Comparison of ENCODE assay signal across 15 cellular contexts in the genomic region with DNA sequence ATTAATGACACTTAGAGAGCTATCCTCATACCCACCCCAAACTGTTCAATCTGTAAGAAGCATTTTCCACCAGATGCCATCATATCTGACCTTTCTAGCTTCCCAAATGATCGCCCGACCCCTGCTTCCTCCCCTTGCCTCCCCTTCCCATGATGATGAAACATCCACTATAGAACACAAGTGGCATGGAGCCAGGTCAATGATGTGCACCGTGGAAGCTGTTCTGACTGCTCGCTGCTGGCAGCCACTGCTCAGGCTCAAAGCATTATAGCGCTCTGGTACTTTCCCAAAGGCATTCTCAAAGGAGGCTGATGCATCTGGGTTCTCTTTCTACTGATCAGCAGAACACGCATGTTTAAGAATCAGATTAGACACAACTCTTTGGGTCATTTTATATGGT.
DNase-seq lines count a peak whose midpoint lies in the region; ATAC-seq, FAIRE-seq and TF ChIP-seq lines count a peak whose summit lies in the region.
"Had no signal": no experiment of that assay in that cellular context is flagged by ENCODE, and none has a peak within 500 bp of the region (broad histone marks: within the 10 kb centered on the region; RNA-seq: fewer than 3 reads in every experiment).

No MANE protein-coding gene starts in this region.

- no peak overlapping the region for H3K9ac ChIP-seq in GM12878 (ENCODE audit: control insufficient read depth, insufficient read depth, low read length)

- H3K4me1 ChIP-seq in left ventricle myocardium inferior, result peaks cover 11% of the 10 kb centered on the region
- peaks cover 13% of the 10 kb centered on the region for H3K4me1 ChIP-seq in GM12878 (ENCODE audit: control insufficient read depth, insufficient read depth, low read length)
- peaks cover 8 to 12% of the 10 kb centered on the region in 2 donors for H3K4me1 ChIP-seq in thyroid gland
- H3K4me1 ChIP-seq: colonic mucosa had no signal

- POLR2A ChIA-PET in GM12878 (lab: Charles Lee), result no interaction called here
- POLR2A ChIA-PET in activated CD4-positive, alpha-beta memory T cell treated with anti-CD3 and anti-CD28 coated beads, Interleukin-2, amount 10 ng/mL, durations not matched to agents 7 days and 5 days (lab: Charles Lee), result no interaction called here

- no peak overlapping the region for H2AFZ ChIP-seq in GM12878 (ENCODE audit: control insufficient read depth, low read depth, low read length)

- no peaks in the 10 kb centered on the region for H3K4me1 Mint-ChIP-seq in activated CD4-positive, alpha-beta memory T cell treated with anti-CD3 and anti-CD28 coated beads, Interleukin-2, amount 10 ng/mL, durations not matched to agents 7 days and 5 days
- H3K4me1 Mint-ChIP-seq in endothelial cell (ENCODE audit: unreplicated experiment), result no peaks in the 10 kb centered on the region
- H3K4me1 Mint-ChIP-seq: activated naive CD8-positive, alpha-beta T cell treated with anti-CD3 and anti-CD28 coated beads for 36 hours had no signal

- no peaks in the 10 kb centered on the region for H3K36me3 Mint-ChIP-seq in activated CD4-positive, alpha-beta memory T cell treated with anti-CD3 and anti-CD28 coated beads, Interleukin-2, amount 10 ng/mL, durations not matched to agents 7 days and 5 days (ENCODE audit: low read depth)
- H3K36me3 Mint-ChIP-seq in endothelial cell (ENCODE audit: low read depth, unreplicated experiment), result no peaks in the 10 kb centered on the region
- H3K36me3 Mint-ChIP-seq: activated naive CD8-positive, alpha-beta T cell treated with anti-CD3 and anti-CD28 coated beads for 36 hours had no signal

- no peak overlapping the region for H3K27ac ChIP-seq in left ventricle myocardium inferior (replicated peaks)
- no peak overlapping the region for H3K27ac ChIP-seq in GM12878 (ENCODE audit: control insufficient read depth, insufficient read depth)
- H3K27ac ChIP-seq in thyroid gland, result no peak overlapping the region
- H3K27ac ChIP-seq: colonic mucosa had no signal

- intact Hi-C loops in Right ventricle myocardium inferior (cut with DNase I), result no loop called here
- intact Hi-C loops in left ventricle myocardium inferior (cut with micrococcal nuclease), result no loop called here
- intact Hi-C loops in GM12878 (cut with micrococcal nuclease; ENCODE audit: unreplicated experiment), result loop anchor here (10.0 kb wide), 1 partner anchor 348 kb away; a partner anchor contains a TSS
- intact Hi-C loops in thyroid gland (cut with DNase I), result no loop called here

- WGBS in GM12878 (ENCODE audit: insufficient coverage, insufficient replicate concordance, low lambda C conversion rate, missing lambda C conversion rate), result 50% methylated on average over 6 of the region's 6 CpGs
- 14 to 21% methylated on average over 6 of the region's 6 CpGs for WGBS in thyroid gland, 2 donors

- no peak for TF ChIP-seq EP300 in GM12878 (IDR thresholded peaks at IDR 0.05; ENCODE audit: borderline replicate concordance in 1 of 2, control insufficient read depth in 1 of 2, low read depth in 2 of 2, low read length in 2 of 2)

- no peaks in the 10 kb centered on the region for H3K9me3 ChIP-seq in left ventricle myocardium inferior (replicated peaks)
- H3K9me3 ChIP-seq in GM12878 (replicated peaks; ENCODE audit: control insufficient read depth, insufficient read depth, low read length), result peaks cover 5% of the 10 kb centered on the region; the same call in 2 of the 3 replicates
- H3K9me3 ChIP-seq in thyroid gland, result no peaks in the 10 kb centered on the region
- H3K9me3 ChIP-seq: colonic mucosa had no signal

- H3K9me3 Mint-ChIP-seq in activated CD4-positive, alpha-beta memory T cell treated with anti-CD3 and anti-CD28 coated beads, Interleukin-2, amount 10 ng/mL, durations not matched to agents 7 days and 5 days, result no peaks in the 10 kb centered on the region
- H3K9me3 Mint-ChIP-seq in endothelial cell (ENCODE audit: unreplicated experiment), result no peaks in the 10 kb centered on the region
- H3K9me3 Mint-ChIP-seq: activated naive CD8-positive, alpha-beta T cell treated with anti-CD3 and anti-CD28 coated beads for 36 hours had no signal

- RAD21 ChIA-PET in GM12878 (lab: Charles Lee; ENCODE audit: unreplicated experiment), result no interaction called here

- no peak overlapping the region for H3K27ac Mint-ChIP-seq in activated CD4-positive, alpha-beta memory T cell treated with anti-CD3 and anti-CD28 coated beads, Interleukin-2, amount 10 ng/mL, durations not matched to agents 7 days and 5 days
- H3K27ac Mint-ChIP-seq in endothelial cell (ENCODE audit: unreplicated experiment), result no peak overlapping the region
- H3K27ac Mint-ChIP-seq: activated naive CD8-positive, alpha-beta T cell treated with anti-CD3 and anti-CD28 coated beads for 36 hours had no signal

- CTCF ChIA-PET in GM12878 (lab: Yijun Ruan, JAX), result interaction anchor here (0.8 to 1.4 kb wide), 2 partner anchors 13 to 156 kb away, joined by 3 read pairs; no protein-coding TSS in a partner anchor
- CTCF ChIA-PET in activated CD4-positive, alpha-beta memory T cell treated with anti-CD3 and anti-CD28 coated beads, Interleukin-2, amount 10 ng/mL, durations not matched to agents 7 days and 5 days (lab: Charles Lee), result no interaction called here

- SMC1A ChIA-PET in GM12878 (lab: Charles Lee; ENCODE audit: uncharacterized antibody, unreplicated experiment), result interaction anchor here (2.0 kb wide), 1 partner anchor 9 kb away, joined by 6 read pairs; no protein-coding TSS in a partner anchor

- no peak for TF ChIP-seq RAD21 in GM12878 (IDR thresholded peaks at IDR 0.05; ENCODE audit: insufficient read depth, low read depth, low read length)

- DNase-seq in Right ventricle myocardium inferior (ENCODE audit: missing footprints) (peak; percentile 55), left ventricle myocardium inferior (no peak), GM12878 (ENCODE audit: low read depth, low spot score) (peak; percentile 16), glomerular visceral epithelial cell (ENCODE audit: extremely low spot score) (peak; percentile 35), thyroid gland (peak; percentile 64 to 73), Kasumi-1 (lab: John Stamatoyannopoulos, UW) (no peak), endothelial cell (ENCODE audit: low spot score) (no peak)
- no peak for DNase-seq in activated CD4-positive, alpha-beta memory T cell treated with anti-CD3 and anti-CD28 coated beads, Interleukin-2, amount 10 ng/mL, durations not matched to agents 7 days and 5 days
- DNase-seq: activated naive CD8-positive, alpha-beta T cell treated with anti-CD3 and anti-CD28 coated beads for 36 hours; activated T-cell treated with anti-CD3 and anti-CD28 coated beads, Interleukin-2, amount 50 U/mL, for 1 hour; colonic mucosa; foreskin melanocyte; NCI-H226; OCI-M1; SW 1271 had no signal

- peak; percentile 44 for ATAC-seq in Right ventricle myocardium inferior
- ATAC-seq in GM12878, result peak; percentile 50

- TF ChIP-seq POLR2A in GM12878 (IDR thresholded peaks at IDR 0.05; ENCODE audit: low read depth, low read length), result no peak
- TF ChIP-seq POLR2A in thyroid gland (IDR thresholded peaks at IDR 0.05), result no peak

- no peaks in the 10 kb centered on the region for H4K20me1 ChIP-seq in GM12878 (ENCODE audit: control insufficient read depth, insufficient read depth)

- H3K79me2 ChIP-seq in GM12878 (ENCODE audit: control insufficient read depth, insufficient read depth, low read length), result no peaks in the 10 kb centered on the region

- TF ChIP-seq CTCF in left ventricle myocardium inferior (IDR thresholded peaks at IDR 0.05; ENCODE audit: borderline replicate concordance), result no peak
- no peak for TF ChIP-seq CTCF in GM12878 (IDR thresholded peaks at IDR 0.05 in 2 of 3, conservative IDR thresholded peaks at IDR 0.05 in 1 of 3; ENCODE audit: control insufficient read depth in 2 of 3, extremely low read depth in 1 of 3, insufficient read depth in 1 of 3, low read depth in 3 of 3, low read length in 3 of 3)
- TF ChIP-seq CTCF in thyroid gland (IDR thresholded peaks at IDR 0.05), result no peak
- no peak for TF ChIP-seq CTCF in endothelial cell (IDR thresholded peaks at IDR 0.05; ENCODE audit: unreplicated experiment)

- no peak overlapping the region for H3K4me3 Mint-ChIP-seq in activated CD4-positive, alpha-beta memory T cell treated with anti-CD3 and anti-CD28 coated beads, Interleukin-2, amount 10 ng/mL, durations not matched to agents 7 days and 5 days
- H3K4me3 Mint-ChIP-seq in endothelial cell (ENCODE audit: unreplicated experiment), result no peak overlapping the region
- H3K4me3 Mint-ChIP-seq: activated naive CD8-positive, alpha-beta T cell treated with anti-CD3 and anti-CD28 coated beads for 36 hours had no signal

- H3K4me2 ChIP-seq in GM12878 (ENCODE audit: control insufficient read depth, insufficient read depth), result no peak overlapping the region

- H3K27me3 ChIP-seq in left ventricle myocardium inferior (ENCODE audit: low read depth) (peaks cover 4% of the 10 kb centered on the region), GM12878 (replicated peaks in 1 of 2; ENCODE audit: control insufficient read depth in 2 of 2, insufficient read depth in 2 of 2, low read length in 1 of 2) (no peaks in the 10 kb centered on the region), thyroid gland (no peaks in the 10 kb centered on the region)
- H3K27me3 ChIP-seq: colonic mucosa had no signal

- in situ Hi-C loops in GM12878 (cut with MboI), result no loop called here

- peaks cover 7% of the 10 kb centered on the region for H3K27me3 Mint-ChIP-seq in activated CD4-positive, alpha-beta memory T cell treated with anti-CD3 and anti-CD28 coated beads, Interleukin-2, amount 10 ng/mL, durations not matched to agents 7 days and 5 days
- H3K27me3 Mint-ChIP-seq in endothelial cell (ENCODE audit: unreplicated experiment), result no peaks in the 10 kb centered on the region

- H3K4me3 ChIP-seq in left ventricle myocardium inferior, result no peak overlapping the region
- no peak overlapping the region for H3K4me3 ChIP-seq in GM12878
- no peak overlapping the region for H3K4me3 ChIP-seq in thyroid gland (replicated peaks in 1 of 3)
- H3K4me3 ChIP-seq: colonic mucosa had no signal

- FAIRE-seq in GM12878 (lab: Jason Lieb, UNC), result no peak

- H3K36me3 ChIP-seq in left ventricle myocardium inferior, result no peaks in the 10 kb centered on the region
- H3K36me3 ChIP-seq in GM12878 (ENCODE audit: control insufficient read depth in 2 of 2, insufficient read depth in 2 of 2, low read length in 1 of 2), result no peaks in the 10 kb centered on the region
- H3K36me3 ChIP-seq in thyroid gland, result no peaks in the 10 kb centered on the region
- H3K36me3 ChIP-seq: colonic mucosa had no signal

- BruUV-seq in GM12878 (replicated peaks; lab: Mats Ljungman, UMichigan), result no TSS peak

TF ChIP-seq in GM12878, 131 proteins besides CTCF, POLR2A, EP300 and RAD21 (continues in another document):
- TF ChIP-seq, protein P1, sequence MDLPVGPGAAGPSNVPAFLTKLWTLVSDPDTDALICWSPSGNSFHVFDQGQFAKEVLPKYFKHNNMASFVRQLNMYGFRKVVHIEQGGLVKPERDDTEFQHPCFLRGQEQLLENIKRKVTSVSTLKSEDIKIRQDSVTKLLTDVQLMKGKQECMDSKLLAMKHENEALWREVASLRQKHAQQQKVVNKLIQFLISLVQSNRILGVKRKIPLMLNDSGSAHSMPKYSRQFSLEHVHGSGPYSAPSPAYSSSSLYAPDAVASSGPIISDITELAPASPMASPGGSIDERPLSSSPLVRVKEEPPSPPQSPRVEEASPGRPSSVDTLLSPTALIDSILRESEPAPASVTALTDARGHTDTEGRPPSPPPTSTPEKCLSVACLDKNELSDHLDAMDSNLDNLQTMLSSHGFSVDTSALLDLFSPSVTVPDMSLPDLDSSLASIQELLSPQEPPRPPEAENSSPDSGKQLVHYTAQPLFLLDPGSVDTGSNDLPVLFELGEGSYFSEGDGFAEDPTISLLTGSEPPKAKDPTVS (IDR thresholded peaks at IDR 0.05; ENCODE audit: low read depth, low read length), result no peak

Comparison
In these comparisons a context has a peak if more than half of its experiments do, and no peak if none do; other contexts are left out.
1. DNase-seq: peak in Right ventricle myocardium inferior (single experiment), GM12878 (single experiment), glomerular visceral epithelial cell (single experiment) and thyroid gland (2 of 2); none in left ventricle myocardium inferior (single experiment), activated CD4-positive, alpha-beta memory T cell treated with anti-CD3 and anti-CD28 coated beads, Interleukin-2, amount 10 ng/mL, durations not matched to agents 7 days and 5 days (single experiment), Kasumi-1 (0 of 2) and endothelial cell (single experiment).